ENCODE assay signal across 9 cellular contexts in the genomic region with DNA sequence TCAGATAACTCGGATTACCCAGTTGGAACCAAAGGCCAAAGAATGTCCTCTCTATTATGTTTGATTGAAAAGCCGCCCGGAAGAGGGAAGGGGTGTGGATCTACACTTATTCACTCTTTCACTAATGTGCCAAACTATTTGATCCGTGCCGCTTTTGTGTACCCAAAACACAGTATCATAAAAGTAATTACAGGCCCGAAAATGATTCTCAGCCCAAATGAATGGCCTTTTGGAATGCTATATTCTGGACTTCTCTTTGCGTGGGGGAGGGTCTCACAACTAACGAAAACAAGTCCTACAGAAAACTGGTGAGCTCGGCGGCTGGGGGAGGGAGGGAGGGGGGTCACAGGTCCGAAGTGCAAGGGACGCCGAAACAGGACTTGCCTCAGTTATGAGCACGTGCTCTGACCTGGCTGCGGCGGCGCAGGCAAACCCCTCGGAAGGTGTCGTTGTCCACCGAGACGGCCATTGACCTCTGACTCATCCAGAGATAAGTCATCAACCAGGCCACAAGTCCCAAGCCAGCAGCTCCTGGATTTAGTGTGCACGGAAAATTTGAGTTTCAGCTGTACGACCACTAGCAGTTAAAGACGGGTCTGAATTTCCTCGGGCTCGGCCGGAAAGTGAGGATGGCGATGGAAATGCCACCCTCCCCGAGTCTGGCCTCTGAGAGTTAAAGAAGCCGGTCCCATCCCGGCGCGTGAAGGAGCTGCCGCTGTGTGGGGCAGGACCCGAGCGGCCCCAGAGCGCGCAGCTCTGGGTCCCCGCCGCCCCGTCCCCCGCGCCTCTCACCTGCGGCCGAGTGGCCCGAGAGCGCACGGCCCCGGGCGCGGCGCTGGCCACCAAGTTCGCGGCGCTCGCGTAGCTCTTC. TPM values are rescaled to one million over a fixed set of nuclear protein-coding genes. Genes with fewer than 3 reads are reported as not detected.
DNase-seq lines count a peak whose midpoint lies in the region; ATAC-seq and TF ChIP-seq lines count a peak whose summit lies in the region.
"Had no signal": no experiment of that assay in that cellular context is flagged by ENCODE, and none has a peak within 500 bp of the region (broad histone marks: within the 10 kb centered on the region; RNA-seq: fewer than 3 reads in every experiment).

No MANE protein-coding gene starts in this region.

- H3K36me3 ChIP-seq in naive thymus-derived CD4-positive, alpha-beta T cell (ENCODE audit: control insufficient read depth in 2 of 3, insufficient read depth in 3 of 3, low read length in 3 of 3) = no peaks in the 10 kb centered on the region
- H3K36me3 ChIP-seq in uterus = no peaks in the 10 kb centered on the region

- H3K4me3 Mint-ChIP-seq in naive thymus-derived CD4-positive, alpha-beta T cell = peak overlapping the region; percentile 26 to 72 (median 54)

- CTCF ChIA-PET in naive thymus-derived CD4-positive, alpha-beta T cell (lab: Charles Lee) = no interaction called here

- POLR2A ChIA-PET in naive thymus-derived CD4-positive, alpha-beta T cell (lab: Charles Lee) = no interaction called here

- peaks cover 0 to 10% (median 0%) of the 10 kb centered on the region in 5 donors for H3K36me3 Mint-ChIP-seq in naive thymus-derived CD4-positive, alpha-beta T cell

- peak; percentile 81 for DNase-seq in ACHN
- peak; percentile 49 for DNase-seq in HCEC 1CT
- peak; percentile 8 to 26 for DNase-seq in activated CD4-positive, alpha-beta T cell treated with anti-CD3 and anti-CD28 coated beads, Interleukin-2, amount 50 U/mL, for 48 hours
- DNase-seq in fibroblast of the conjunctiva (ENCODE audit: low read depth) = peak; percentile 21
- no peak for DNase-seq in naive thymus-derived CD4-positive, alpha-beta T cell
- peak; percentile 41 to 57 for DNase-seq in uterus
- DNase-seq in T-helper 9 cell = no peak

- no peaks in the 10 kb centered on the region for H3K27me3 ChIP-seq in naive thymus-derived CD4-positive, alpha-beta T cell (ENCODE audit: control insufficient read depth in 2 of 2, insufficient read depth in 2 of 2, low read length in 2 of 2)
- H3K27me3 ChIP-seq in uterus = no peaks in the 10 kb centered on the region

- H3K4me3 ChIP-seq in naive thymus-derived CD4-positive, alpha-beta T cell (ENCODE audit: low read length) = no peak overlapping the region
- H3K4me3 ChIP-seq in uterus = peak overlapping the region; percentile 49 to 74

- TF ChIP-seq CTCF in uterus (IDR thresholded peaks at IDR 0.05) = no peak

- no peak for TF ChIP-seq POLR2A in uterus (IDR thresholded peaks at IDR 0.05)

- H3K4me1 ChIP-seq in naive thymus-derived CD4-positive, alpha-beta T cell (ENCODE audit: control insufficient read depth in 2 of 2, insufficient read depth in 2 of 2, low read length in 2 of 2) = no peaks in the 10 kb centered on the region
- H3K4me1 ChIP-seq in uterus = no peaks in the 10 kb centered on the region

- no peak overlapping the region for H3K27ac Mint-ChIP-seq in naive thymus-derived CD4-positive, alpha-beta T cell

- intact Hi-C loops in naive thymus-derived CD4-positive, alpha-beta T cell (cut with micrococcal nuclease) = no loop called here
- intact Hi-C loops in uterus (cut with DNase I; ENCODE audit: low total_unique reads) = no loop called here

- in situ Hi-C loops in ACHN (cut with HindIII; ENCODE audit: low pct_ligation_motif_present, low pct_unique_long_range_greater_than_20kb, low sequenced_read_pairs) = no loop called here

- peaks cover 2 to 18% (median 16%) of the 10 kb centered on the region in 7 donors for H3K4me1 Mint-ChIP-seq in naive thymus-derived CD4-positive, alpha-beta T cell

- H3K9me3 Mint-ChIP-seq in naive thymus-derived CD4-positive, alpha-beta T cell = peaks cover 0 to 7% (median 0%) of the 10 kb centered on the region in 11 donors

- H3K27me3 Mint-ChIP-seq in naive thymus-derived CD4-positive, alpha-beta T cell = peaks cover 60 to 76% (median 68%) of the 10 kb centered on the region in 5 donors

- no peak for ATAC-seq in naive thymus-derived CD4-positive, alpha-beta T cell
- no peak for ATAC-seq in HG03139 (IDR thresholded peaks at IDR 0.05; ENCODE audit: unreplicated experiment)

- H3K9me3 ChIP-seq in naive thymus-derived CD4-positive, alpha-beta T cell (ENCODE audit: control insufficient read depth in 2 of 3, low read length in 3 of 3) = no peaks in the 10 kb centered on the region
- no peaks in the 10 kb centered on the region for H3K9me3 ChIP-seq in uterus

- no peak overlapping the region for H3K27ac ChIP-seq in naive thymus-derived CD4-positive, alpha-beta T cell (ENCODE audit: low read depth, low read length)
- peak overlapping the region; percentile 94 to 96 for H3K27ac ChIP-seq in uterus

RNA-seq across cellular contexts. Expression of a gene that starts 0.7 kb away (rescaled TPM):
- total RNA-seq in naive thymus-derived CD4-positive, alpha-beta T cell = 1 to 10 TPM in 2 of 5 experiments, under 1 TPM in 2, not detected in 1; 0.66 to 1.1 (median 0.92) TPM
- polyA plus RNA-seq in naive thymus-derived CD4-positive, alpha-beta T cell = 1 to 10 TPM in 1 of 2 donors, not detected in 1; 1.8 TPM
- total RNA-seq in uterus = 100 to 1,000 TPM in 2 of 4 donors, 10 to 100 TPM in 2; 35.2 to 316 (median 131) TPM
- total RNA-seq: mononuclear cell had no signal

RNA-seq across cellular contexts. Expression of a gene that starts 47.7 kb away (rescaled TPM):
- not detected for total RNA-seq in naive thymus-derived CD4-positive, alpha-beta T cell
- polyA plus RNA-seq in naive thymus-derived CD4-positive, alpha-beta T cell = not detected
- total RNA-seq in uterus = not detected
- total RNA-seq: mononuclear cell had no signal

Comparison
In these comparisons a context has a peak if more than half of its experiments do, and no peak if none do; other contexts are left out.
1. DNase-seq: peak in ACHN (single experiment), HCEC 1CT (single experiment), activated CD4-positive, alpha-beta T cell treated with anti-CD3 and anti-CD28 coated beads, Interleukin-2, amount 50 U/mL, for 48 hours (2 of 2), fibroblast of the conjunctiva (single experiment) and uterus (2 of 2); none in naive thymus-derived CD4-positive, alpha-beta T cell (0 of 9) and T-helper 9 cell (single experiment).
2. RNA of a gene that starts 0.7 kb away (total RNA-seq): 35.2 to 316 TPM in uterus; 0.66 to 1.1 TPM in naive thymus-derived CD4-positive, alpha-beta T cell; every median in the first group is over 10 times any median in the second.